ENCODE assay signal across 8 cellular contexts in genomic region chr3:129441782-129442181, GRCh38. TPM values are rescaled to one million over a fixed set of nuclear protein-coding genes. Genes with fewer than 3 reads are reported as not detected.
A peak's percentile ranks its signal among the peaks of the same experiment; 100 is the strongest.
DNase-seq lines count a peak whose midpoint lies in the region; ATAC-seq, FAIRE-seq and TF ChIP-seq lines count a peak whose summit lies in the region.

No MANE protein-coding gene starts in this region.

- FAIRE-seq in kidney (lab: Jason Lieb, UNC), result no peak

- TF ChIP-seq CTCF in breast epithelium (IDR thresholded peaks at IDR 0.05) (no peak), kidney (IDR thresholded peaks at IDR 0.05; ENCODE audit: borderline replicate concordance, extremely low read depth, insufficient read depth) (no peak)

- no peak for TF ChIP-seq POLR2A in breast epithelium (IDR thresholded peaks at IDR 0.05)

- H4K20me1 ChIP-seq in BLaER1 treated with 17β-estradiol and CSF1 and Interleukin-3, amounts not matched to agents 10 nM and 100 nM, result peaks cover 0 to 20% (median 18%) of the 10 kb centered on the region in 11 experiments; a peak in 17 of 22 replicates

- H3K4me2 ChIP-seq in BLaER1 treated with 17β-estradiol and CSF1 and Interleukin-3, amounts not matched to agents 10 nM and 100 nM, result peak overlapping the region; percentile 82 to 97 (median 90)

- peak overlapping the region; percentile 11 to 95 (median 91); a peak in 19 of 22 replicates for H3K9ac ChIP-seq in BLaER1 treated with 17β-estradiol and CSF1 and Interleukin-3, amounts not matched to agents 10 nM and 100 nM
- H3K9ac ChIP-seq in kidney (ENCODE audit: low read length in 2 of 2), result peak overlapping the region in 1 of 2 donors; percentile 68

- peak overlapping the region in 8 of 10 experiments; percentile 82 to 94 (median 92); a peak in 10 of 20 replicates for H3K4me3 ChIP-seq in BLaER1 treated with 17β-estradiol and CSF1 and Interleukin-3, amounts not matched to agents 10 nM and 100 nM
- peak overlapping the region; percentile 91 for H3K4me3 ChIP-seq in MG63
- H3K4me3 ChIP-seq in breast epithelium, result peak overlapping the region in 2 of 3 donors; percentile 74 to 89
- H3K4me3 ChIP-seq in kidney (ENCODE audit: low read length in 2 of 2), result peak overlapping the region in 1 of 2 donors; percentile 95

- intact Hi-C loops in breast epithelium (cut with DNase I; ENCODE audit: low total_unique reads) (no loop called here), kidney (cut with DNase I) (no loop called here)

- ATAC-seq in HG03135 (IDR thresholded peaks at IDR 0.05; ENCODE audit: unreplicated experiment), result no peak

- DNase-seq in MG63 (peak; percentile 80), breast epithelium (ENCODE audit: low spot score in 2 of 2) (no peak), midbrain (lab: John Stamatoyannopoulos, UW) (peak; percentile 57), kidney (no peak), activated gamma-delta T cell (lab: John Stamatoyannopoulos, UW) (no peak)
- DNase-seq in stimulated activated CD4-positive, alpha-beta T cell treated with anti-CD3 and anti-CD28 coated beads, Interleukin-1b, Interleukin-23, amount 100 ng/mL, for 48 hours, result no peak

- peaks cover 39 to 62% (median 50%) of the 10 kb centered on the region in 10 experiments for H3K4me1 ChIP-seq in BLaER1 treated with 17β-estradiol and CSF1 and Interleukin-3, amounts not matched to agents 10 nM and 100 nM
- H3K4me1 ChIP-seq in breast epithelium (peaks cover 0 to 20% of the 10 kb centered on the region in 2 donors), kidney (ENCODE audit: control insufficient read depth in 1 of 2, insufficient read depth in 1 of 2, low read depth in 1 of 2, low read length in 2 of 2) (peaks cover 19 to 20% of the 10 kb centered on the region in 2 donors)

- H3K9me3 ChIP-seq in BLaER1 treated with 17β-estradiol and CSF1 and Interleukin-3, amounts not matched to agents 10 nM and 100 nM (replicated peaks in 1 of 11), result no peaks in the 10 kb centered on the region
- H3K9me3 ChIP-seq in MG63 (no peaks in the 10 kb centered on the region), breast epithelium (no peaks in the 10 kb centered on the region), kidney (ENCODE audit: control insufficient read depth in 1 of 2, low read length in 2 of 2) (no peaks in the 10 kb centered on the region)

- H3K27ac ChIP-seq in BLaER1 treated with 17β-estradiol and CSF1 and Interleukin-3, amounts not matched to agents 10 nM and 100 nM, result peak overlapping the region; percentile 5 to 95 (median 92); a peak in 18 of 22 replicates
- H3K27ac ChIP-seq in breast epithelium (peak overlapping the region; percentile 88 to 95), kidney (ENCODE audit: low read depth in 2 of 2, low read length in 2 of 2) (peak overlapping the region in 1 of 2 donors; percentile 92)

- H3K27me3 ChIP-seq in BLaER1 treated with 17β-estradiol and CSF1 and Interleukin-3, amounts not matched to agents 10 nM and 100 nM, result no peaks in the 10 kb centered on the region
- H3K27me3 ChIP-seq in MG63 (no peaks in the 10 kb centered on the region), breast epithelium (no peaks in the 10 kb centered on the region)

- peaks cover 13 to 24% (median 16%) of the 10 kb centered on the region in 11 experiments for H3K36me3 ChIP-seq in BLaER1 treated with 17β-estradiol and CSF1 and Interleukin-3, amounts not matched to agents 10 nM and 100 nM
- H3K36me3 ChIP-seq in MG63 (peaks cover 17% of the 10 kb centered on the region), breast epithelium (no peaks in the 10 kb centered on the region), kidney (ENCODE audit: control insufficient read depth in 1 of 2, insufficient read depth in 2 of 2, low read length in 2 of 2) (peaks cover 0 to 12% of the 10 kb centered on the region in 2 donors)

RNA-seq across cellular contexts. Expression of gene IFT122, which starts 1.8 kb away (rescaled TPM):
- total RNA-seq in MG63 (2014; rRNA removed; shearing (Covaris generic); ENCODE audit: low replicate concordance), result 25.3 and 45.7 TPM in 2 replicates
- total RNA-seq in breast epithelium (10 to 100 TPM; 43.2 to 60.6 (median 45.8) TPM), kidney (59.2 TPM)
- 18.4 TPM for polyA plus RNA-seq in kidney (ENCODE audit: insufficient read depth, low read depth, low replicate concordance)

RNA-seq across cellular contexts. Expression of gene MBD4, which starts 2.0 kb away (rescaled TPM):
- 17.2 and 26.5 TPM in 2 replicates for total RNA-seq in MG63 (2014; rRNA removed; shearing (Covaris generic); ENCODE audit: low replicate concordance)
- total RNA-seq in breast epithelium (10 to 100 TPM; 29.8 to 41.6 (median 37.7) TPM), kidney (35.1 TPM)
- 25.4 TPM for polyA plus RNA-seq in kidney (ENCODE audit: insufficient read depth, low read depth, low replicate concordance)

RNA-seq across cellular contexts. Expression of gene EFCAB12, which starts 13.3 kb away (rescaled TPM):
- total RNA-seq in MG63 (2014; rRNA removed; shearing (Covaris generic); ENCODE audit: low replicate concordance), result 0.03 TPM in 1 of 2 replicates, not detected in the other
- total RNA-seq in breast epithelium (1 to 10 TPM in 2 of 3 donors, under 1 TPM in 1; 0.32 to 1.3 (median 1.0) TPM), kidney (3.5 TPM)
- polyA plus RNA-seq in kidney (ENCODE audit: insufficient read depth, low read depth, low replicate concordance), result 1.2 TPM

Comparison
In these comparisons a context has a peak if more than half of its experiments do, and no peak if none do; other contexts are left out.
1. DNase-seq: peak in MG63 (single experiment) and midbrain (single experiment); none in breast epithelium (0 of 2), stimulated activated CD4-positive, alpha-beta T cell treated with anti-CD3 and anti-CD28 coated beads, Interleukin-1b, Interleukin-23, amount 100 ng/mL, for 48 hours (single experiment), kidney (single experiment) and activated gamma-delta T cell (single experiment).